27 cellular contexts compared by ENCODE assay signal in genomic region chr2:9832586-9832985, GRCh38. TPM values are rescaled to one million over a fixed set of nuclear protein-coding genes. Genes with fewer than 3 reads are reported as not detected.
DNase-seq lines count a peak whose midpoint lies in the region; ATAC-seq and TF ChIP-seq lines count a peak whose summit lies in the region.
"Had no signal": no experiment of that assay in that cellular context is flagged by ENCODE, and none has a peak within 500 bp of the region (broad histone marks: within the 10 kb centered on the region; RNA-seq: fewer than 3 reads in every experiment).

No MANE protein-coding gene starts in this region.

- H3K27me3 Mint-ChIP-seq in H9 (ENCODE audit: low read depth) = peaks cover 1% of the 10 kb centered on the region; the same call in 1 of the 2 replicates

- no peak overlapping the region for H2BK5ac ChIP-seq in H9 (ENCODE audit: insufficient read length, low read length)

- no peak overlapping the region for H3K23ac ChIP-seq in H9 (ENCODE audit: insufficient read length, low read depth, low read length)

- H3K4me3 ChIP-seq in AG09309 (ENCODE audit: control insufficient read depth, low read depth, low read length) = no peak overlapping the region
- H3K4me3 ChIP-seq in SK-N-SH (ENCODE audit: low read depth in 2 of 2, low read length in 1 of 2) = no peak overlapping the region
- H3K4me3 ChIP-seq in fibroblast of mammary gland (ENCODE audit: control insufficient read depth, low read depth, low read length) = no peak overlapping the region
- H3K4me3 ChIP-seq in HAP-1 = no peak overlapping the region
- H3K4me3 ChIP-seq: A549, cardiac muscle cell, GM12878, K562, lower lobe of right lung, neural progenitor cell, sigmoid colon, upper lobe of right lung had no signal

- H3K14ac ChIP-seq in H9 (ENCODE audit: insufficient read depth, low read length) = no peak overlapping the region

- no peak overlapping the region for H4K5ac ChIP-seq in H9 (ENCODE audit: insufficient read length, low read depth, low read length)

- no peak overlapping the region for H4K91ac ChIP-seq in H9 (ENCODE audit: insufficient read length, low read depth, low read length)

- H3K4ac ChIP-seq in H9 (ENCODE audit: low read depth, low read length) = no peak overlapping the region

- no peak overlapping the region for H3K56ac ChIP-seq in H9 (ENCODE audit: insufficient read length, low read depth, low read length)

- H3K79me2 ChIP-seq in H9 (ENCODE audit: insufficient read depth, low read length) = no peaks in the 10 kb centered on the region
- H3K79me2 ChIP-seq in SK-N-SH (ENCODE audit: insufficient read depth) = no peaks in the 10 kb centered on the region

- POLR2A ChIA-PET in SK-N-SH (lab: Yijun Ruan, JAX) = no interaction called here

- no peak overlapping the region for H3T11ph ChIP-seq in H9 (ENCODE audit: low read length)

- peaks cover 11 to 14% of the 10 kb centered on the region in 2 experiments for H3K4me1 Mint-ChIP-seq in H9

- in situ Hi-C loops in GM13977 (cut with MboI; ENCODE audit: low pct_unique_long_range_greater_than_20kb, low sequenced_read_pairs, unreplicated experiment) (no loop called here), HAP-1 (cut with MboI; ENCODE audit: low sequenced_read_pairs) (loop anchor here (25.0 kb wide), 1 partner anchor 130 kb away; the partner anchor contains the start of gene GRHL1)

- no peaks in the 10 kb centered on the region for H3K27me3 ChIP-seq in H9 (ENCODE audit: insufficient read depth, low read length)
- no peaks in the 10 kb centered on the region; the same call in 1 of the 2 replicates for H3K27me3 ChIP-seq in SK-N-SH (ENCODE audit: insufficient read depth)
- H3K27me3 ChIP-seq in HAP-1 (ENCODE audit: low read depth) = peaks cover 9% of the 10 kb centered on the region
- H3K27me3 ChIP-seq: cardiac muscle cell, neural progenitor cell, sigmoid colon, upper lobe of right lung had no signal

- H3K36me3 Mint-ChIP-seq in H9 (ENCODE audit: insufficient read depth in 1 of 3, low read depth in 3 of 3) = no peaks in the 10 kb centered on the region
- H3K36me3 Mint-ChIP-seq: neural progenitor cell had no signal

- no peak overlapping the region for H2AK5ac ChIP-seq in H9 (ENCODE audit: insufficient read length, low read length)

- H3K4me1 ChIP-seq in H9 (ENCODE audit: insufficient read depth, low read length) (no peaks in the 10 kb centered on the region), SK-N-SH (ENCODE audit: control insufficient read depth in 1 of 2, insufficient read depth in 2 of 2, low read depth in 1 of 2, low read length in 1 of 2) (no peaks in the 10 kb centered on the region; a peak in 1 of 4 replicates), HAP-1 (0 out of 2 replicates have a peak, but pooled peaks cover 4% of the 10 kb centered on the region)
- H3K4me1 ChIP-seq: A549, lower lobe of right lung, neural progenitor cell, sigmoid colon, upper lobe of right lung had no signal

- no peak overlapping the region for H2BK12ac ChIP-seq in H9 (ENCODE audit: insufficient read length, low read depth, low read length)

- H2AFZ ChIP-seq in H9 (ENCODE audit: low read length) (no peak overlapping the region), SK-N-SH (ENCODE audit: low read depth) (no peak overlapping the region)
- H2AFZ ChIP-seq: neural progenitor cell had no signal

- no peak overlapping the region for H3K4me2 ChIP-seq in H9 (ENCODE audit: insufficient read depth, insufficient read length, low read length)
- H3K4me2 ChIP-seq in SK-N-SH = no peak overlapping the region
- H3K4me2 ChIP-seq: A549, neural progenitor cell had no signal

- no peak overlapping the region for H4K8ac ChIP-seq in H9 (replicated peaks; ENCODE audit: insufficient read length, low read depth, low read length)

- H2BK120ac ChIP-seq in H9 (ENCODE audit: low read depth, low read length, poor library complexity, severe bottlenecking) = no peak overlapping the region

- peak; percentile 69 for DNase-seq in AG09309 (ENCODE audit: low read depth)
- DNase-seq in H9 = no peak
- no peak for DNase-seq in SK-N-SH
- DNase-seq in fibroblast of mammary gland (ENCODE audit: low read depth) = peak; percentile 93
- no peak for DNase-seq in GM13977 (ENCODE audit: low spot score)
- no peak for DNase-seq in HAP-1 (ENCODE audit: low spot score in 2 of 2)
- DNase-seq in mesenteric fat pad (ENCODE audit: low spot score) = no peak
- DNase-seq: activated CD4-positive, CD25-positive, alpha-beta regulatory T cell treated with anti-CD3 and anti-CD28 coated beads, Interleukin-2, amount 50 U/mL, for 72 hours; activated CD8-positive, alpha-beta T cell treated with anti-CD3 and anti-CD28 coated beads for 36 hours; activated gamma-delta T cell treated with Interleukin-2 at 50 U/mL for 16 hours; activated T-cell treated with anti-CD3 and anti-CD28 coated beads, Interleukin-2, amount 50 U/mL, for 1 hour; GF-D8; kidney; lower lobe of right lung; MV-4-11; NCI-H2171 treated with DMSO at 0.1 percent for 48 hours; NCI-H69; posterior cingulate gyrus; sigmoid colon; T1000; upper lobe of right lung had no signal

- H3K9me3 Mint-ChIP-seq in H9 = no peaks in the 10 kb centered on the region
- H3K9me3 Mint-ChIP-seq: activated CD8-positive, alpha-beta T cell treated with anti-CD3 and anti-CD28 coated beads for 36 hours; neural progenitor cell had no signal

- no peak overlapping the region for H3K27ac ChIP-seq in H9 (ENCODE audit: insufficient read length, low read depth, low read length)
- H3K27ac ChIP-seq in SK-N-SH (ENCODE audit: low read depth in 2 of 2, low read length in 1 of 2) = no peak overlapping the region
- H3K27ac ChIP-seq: A549, cardiac muscle cell, lower lobe of right lung, neural progenitor cell, sigmoid colon, upper lobe of right lung had no signal

- H4K20me1 ChIP-seq in H9 (ENCODE audit: control insufficient read depth, insufficient read depth, insufficient read length) = no peaks in the 10 kb centered on the region
- H4K20me1 ChIP-seq in SK-N-SH (ENCODE audit: insufficient read depth) = no peaks in the 10 kb centered on the region

- no peaks in the 10 kb centered on the region for H3K79me1 ChIP-seq in H9 (ENCODE audit: insufficient read depth, low read depth, low read length, poor library complexity, severe bottlenecking)

- no peaks in the 10 kb centered on the region for H3F3A ChIP-seq in SK-N-SH (replicated peaks; ENCODE audit: insufficient read depth)

- TF ChIP-seq EP300 in SK-N-SH (IDR thresholded peaks at IDR 0.05; ENCODE audit: borderline replicate concordance in 1 of 2, low read depth in 1 of 2, low read length in 1 of 2) = no peak

- TF ChIP-seq RAD21 in SK-N-SH (IDR thresholded peaks at IDR 0.05; ENCODE audit: low read length) = no peak

- H2BK20ac ChIP-seq in H9 (ENCODE audit: low read depth, low read length, poor library complexity, severe bottlenecking) = no peak overlapping the region

- peak overlapping the region; percentile 17 for H3K18ac ChIP-seq in H9 (ENCODE audit: insufficient read length, low read depth, low read length)

- H3K9me2 ChIP-seq in SK-N-SH = no peaks in the 10 kb centered on the region

- no CpG with 5 or more reads among the region's 1 CpG for WGBS in H9 (ENCODE audit: extremely low coverage, insufficient read length, low lambda C conversion rate)
- WGBS in SK-N-SH (ENCODE audit: low lambda C conversion rate) = 35% methylated on average over 1 of the region's 1 CpG

- H3K27ac Mint-ChIP-seq in H9 = no peak overlapping the region; a peak in 1 of 7 replicates
- H3K27ac Mint-ChIP-seq: activated CD8-positive, alpha-beta T cell treated with anti-CD3 and anti-CD28 coated beads for 36 hours; neural progenitor cell had no signal

- H3K4me3 Mint-ChIP-seq in H9 = no peak overlapping the region
- H3K4me3 Mint-ChIP-seq: activated CD8-positive, alpha-beta T cell treated with anti-CD3 and anti-CD28 coated beads for 36 hours; neural progenitor cell had no signal

- H3K23me2 ChIP-seq in H9 (ENCODE audit: insufficient read length, low read depth, low read length, poor library complexity, severe bottlenecking) = no peaks in the 10 kb centered on the region

- CTCF ChIA-PET in SK-N-SH (lab: Yijun Ruan, JAX) = interaction anchor here (2.4 kb wide), 1 partner anchor 19 kb away, joined by 14 read pairs; no protein-coding TSS in a partner anchor

- H3K9me3 ChIP-seq in H9 (ENCODE audit: control insufficient read depth, low read depth, low read length) (no peaks in the 10 kb centered on the region), SK-N-SH (no peaks in the 10 kb centered on the region), HAP-1 (no peaks in the 10 kb centered on the region)
- H3K9me3 ChIP-seq: A549, lower lobe of right lung, sigmoid colon, upper lobe of right lung had no signal

- H2BK15ac ChIP-seq in H9 (ENCODE audit: low read depth, low read length) = no peak overlapping the region

- TF ChIP-seq CTCF in AG09309 (IDR thresholded peaks at IDR 0.05; ENCODE audit: control insufficient read depth, insufficient read depth, low read depth, low read length, missing control alignments) (no peak), H9 (conservative IDR thresholded peaks at IDR 0.05) (no peak), SK-N-SH (IDR thresholded peaks at IDR 0.05) (no peak), fibroblast of mammary gland (conservative IDR thresholded peaks at IDR 0.05; ENCODE audit: control insufficient read depth, insufficient read depth, low read depth, low read length) (no peak), GM13977 (IDR thresholded peaks at IDR 0.05; ENCODE audit: extremely low read depth, insufficient read depth, missing control alignments) (no peak)

- H3K9ac ChIP-seq in H9 (ENCODE audit: extremely low read depth, insufficient read length, low read length) (no peak overlapping the region), SK-N-SH (no peak overlapping the region)
- H3K9ac ChIP-seq: neural progenitor cell had no signal

- no peaks in the 10 kb centered on the region for H3K36me3 ChIP-seq in SK-N-SH (replicated peaks in 1 of 2; ENCODE audit: control insufficient read depth in 1 of 2, insufficient read depth in 2 of 2, low read length in 1 of 2)
- H3K36me3 ChIP-seq in HAP-1 (replicated peaks) = no peaks in the 10 kb centered on the region
- H3K36me3 ChIP-seq: cardiac muscle cell, lower lobe of right lung, neural progenitor cell, sigmoid colon, upper lobe of right lung had no signal

- no peak for ATAC-seq in HG03571 (IDR thresholded peaks at IDR 0.05; ENCODE audit: unreplicated experiment)
- ATAC-seq: A549; activated CD8-positive, alpha-beta T cell treated with anti-CD3 and anti-CD28 coated beads for 36 hours; GM12878; K562; lower lobe of right lung; upper lobe of right lung had no signal

TF ChIP-seq in SK-N-SH, 30 proteins besides CTCF, POLR2A, EP300 and RAD21 (continues in another document):
- TF ChIP-seq FOSL2 (IDR thresholded peaks at IDR 0.05; ENCODE audit: borderline replicate concordance, low read depth) (peak; percentile 59; the same call in 1 of the 2 replicates), JUND (IDR thresholded peaks at IDR 0.05) (peak; percentile 36; the same call in 1 of the 2 replicates), POLR2AphosphoS5 (IDR thresholded peaks at IDR 0.05; ENCODE audit: low read depth, low read length) (peak; percentile 27; the same call in 1 of the 2 replicates), GABPA (IDR thresholded peaks at IDR 0.05; ENCODE audit: low read depth) (no peak), NFIC (IDR thresholded peaks at IDR 0.05; ENCODE audit: borderline replicate concordance) (no peak; the same call in 1 of the 2 replicates)

RNA-seq across cellular contexts. Expression of gene TAF1B, which starts 10.7 kb away (rescaled TPM):
- 29.9 and 31.9 TPM in 2 replicates for total RNA-seq in H9 (2021)
- polyA plus RNA-seq in SK-N-SH (2012; rRNA removed) = 7.8 and 8.3 TPM in 2 replicates
- polyA plus RNA-seq in SK-N-SH (2012; cell fraction: cytosol; rRNA removed) = 10.9 and 13.0 TPM in 2 replicates
- polyA plus RNA-seq in SK-N-SH (2012; cell fraction: nucleus; rRNA removed) = 5.7 and 11.1 TPM in 2 replicates
- 31.2 TPM for total RNA-seq in mesenteric fat pad

Comparison
In these comparisons a context has a peak if more than half of its experiments do, and no peak if none do; other contexts are left out.
1. DNase-seq: peak in AG09309 (single experiment) and fibroblast of mammary gland (single experiment); none in H9 (single experiment), SK-N-SH (single experiment), GM13977 (single experiment), HAP-1 (0 of 2) and mesenteric fat pad (single experiment).